In genomic region chr20:48771542-48771941, GRCh38 we compare ENCODE assay signal across 13 cellular contexts. TPM values are rescaled to one million over a fixed set of nuclear protein-coding genes. Genes with fewer than 3 reads are reported as not detected.
DNase-seq lines count a peak whose midpoint lies in the region; ATAC-seq and TF ChIP-seq lines count a peak whose summit lies in the region.
"Had no signal": no experiment of that assay in that cellular context is flagged by ENCODE, and none has a peak within 500 bp of the region (broad histone marks: within the 10 kb centered on the region; RNA-seq: fewer than 3 reads in every experiment).

No MANE protein-coding gene starts in this region.

- H3K4me3 ChIP-seq in NB4 (ENCODE audit: low read depth, low read length) (no peak overlapping the region), dorsolateral prefrontal cortex (no peak overlapping the region)
- H3K4me3 ChIP-seq: Peyer's patch had no signal

- peak overlapping the region in 47 of 59 donors; percentile 4 to 83 (median 59) for H3K27ac ChIP-seq in dorsolateral prefrontal cortex
- H3K27ac ChIP-seq: KMS-11 had no signal

- TF ChIP-seq POLR2A in NB4 (IDR thresholded peaks at IDR 0.05; ENCODE audit: extremely low read depth, insufficient read length) (no peak), GM18505 (IDR thresholded peaks at IDR 0.05; ENCODE audit: borderline replicate concordance, extremely low read depth, insufficient read depth, insufficient read length) (no peak)

- TF ChIP-seq CTCF in NB4 (IDR thresholded peaks at IDR 0.05; ENCODE audit: low read depth, low read length): no peak
- no peak for TF ChIP-seq CTCF in dorsolateral prefrontal cortex (IDR thresholded peaks at IDR 0.05 in 54 of 56, conservative IDR thresholded peaks at IDR 0.05 in 2 of 56; ENCODE audit: low read depth in 1 of 56, partially characterized antibody in 56 of 56)

- intact Hi-C loops in dorsolateral prefrontal cortex (cut with DNase I): no loop called here

- DNase-seq in Daoy (ENCODE audit: low read depth): peak; percentile 57
- DNase-seq in NB4 (ENCODE audit: low read depth): peak; percentile 96
- DNase-seq in dorsolateral prefrontal cortex: peak in 3 of 10 donors; percentile 27 to 42 (median 28)
- peak; percentile 19 for DNase-seq in renal cortical epithelial cell (ENCODE audit: low read depth)
- DNase-seq in DMS53 treated with DMSO at 0.1 percent for 48 hours (lab: John Stamatoyannopoulos, UW; ENCODE audit: unreplicated experiment): no peak
- no peak for DNase-seq in GOT3 (lab: John Stamatoyannopoulos, UW)
- no peak for DNase-seq in NCI-H69 (lab: John Stamatoyannopoulos, UW)
- DNase-seq: activated T-cell treated with anti-CD3 and anti-CD28 coated beads, Interleukin-2, amount 50 U/mL, for 48 hours; DMS153; NCI-H2171 treated with DMSO at 0.1 percent for 48 hours had no signal

- no peak for ATAC-seq in GM18505 (IDR thresholded peaks at IDR 0.05; ENCODE audit: unreplicated experiment)

- no peaks in the 10 kb centered on the region for H3K27me3 ChIP-seq in dorsolateral prefrontal cortex
- H3K27me3 ChIP-seq: Peyer's patch had no signal

RNA-seq across cellular contexts. Expression of gene PREX1, which starts 56.3 kb away (rescaled TPM):
- 8.8 and 11.1 TPM in 2 replicates for total RNA-seq in Daoy (2014; rRNA removed; shearing (Covaris generic))
- 100 to 1,000 TPM in 76 of 120 experiments, 10 to 100 TPM in 44; 59.8 to 448 (median 117) TPM for total RNA-seq in dorsolateral prefrontal cortex
- total RNA-seq in renal cortical epithelial cell: under 0.01 and 1.5 TPM in 2 replicates

Comparison
In these comparisons a context has a peak if more than half of its experiments do, and no peak if none do; other contexts are left out.
1. DNase-seq: peak in Daoy (single experiment), NB4 (single experiment) and renal cortical epithelial cell (single experiment); none in DMS53 treated with DMSO at 0.1 percent for 48 hours (single experiment), GOT3 (single experiment) and NCI-H69 (single experiment).